ENCODE assay signal across 17 cellular contexts in the genomic region with DNA sequence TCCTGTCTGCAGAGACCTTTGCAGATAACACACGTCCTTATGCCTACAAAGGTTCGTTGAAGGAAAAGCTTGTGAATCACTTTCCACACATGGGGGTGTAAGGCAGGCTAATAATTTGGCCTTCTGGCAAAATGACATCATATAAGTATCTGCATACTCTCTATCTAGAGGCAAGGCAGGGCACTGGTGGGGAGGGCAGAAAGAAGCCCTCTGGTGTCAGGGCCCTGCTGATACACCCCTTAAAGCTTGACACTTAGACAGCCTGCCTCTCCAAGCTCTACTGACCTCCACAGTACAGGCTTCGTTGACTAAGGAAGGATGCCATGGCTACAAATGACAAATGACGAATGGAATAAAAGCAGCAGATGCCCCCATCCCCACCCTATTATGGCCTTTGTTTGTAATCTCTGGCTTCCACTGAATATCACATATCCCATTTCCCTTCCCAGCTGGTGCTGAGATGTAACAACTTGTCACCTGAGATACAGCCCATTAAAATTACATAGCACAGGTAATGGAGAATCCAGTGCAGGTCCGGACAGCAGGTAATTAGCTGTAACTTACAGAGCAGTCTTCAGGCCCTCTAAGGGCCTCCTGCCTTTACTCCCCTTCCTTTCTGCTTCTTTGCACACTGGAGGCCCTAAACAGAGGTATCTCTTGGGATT.
DNase-seq lines count a peak whose midpoint lies in the region; FAIRE-seq and TF ChIP-seq lines count a peak whose summit lies in the region.
"Had no signal": no experiment of that assay in that cellular context is flagged by ENCODE, and none has a peak within 500 bp of the region (broad histone marks: within the 10 kb centered on the region; RNA-seq: fewer than 3 reads in every experiment).

No MANE protein-coding gene starts in this region.

- H3K27me3 ChIP-seq in bronchial epithelial cell (ENCODE audit: control insufficient read depth, insufficient read depth, low read length), result no peaks in the 10 kb centered on the region
- no peaks in the 10 kb centered on the region for H3K27me3 ChIP-seq in Peyer's patch
- no peaks in the 10 kb centered on the region for H3K27me3 ChIP-seq in smooth muscle cell (ENCODE audit: low read depth)
- H3K27me3 ChIP-seq: heart left ventricle, suprapubic skin had no signal

- peak overlapping the region; percentile 57 for H3K27ac ChIP-seq in temporal lobe (ENCODE audit: low read depth, low read length)
- H3K27ac ChIP-seq in Peyer's patch, result no peak overlapping the region
- no peak overlapping the region for H3K27ac ChIP-seq in smooth muscle cell (ENCODE audit: low read depth)
- H3K27ac ChIP-seq: heart left ventricle, parathyroid adenoma, suprapubic skin had no signal

- H2AFZ ChIP-seq in smooth muscle cell (ENCODE audit: low read depth), result no peak overlapping the region
- H2AFZ ChIP-seq: parathyroid adenoma had no signal

- H3K36me3 ChIP-seq in bronchial epithelial cell (ENCODE audit: control insufficient read depth, insufficient read depth, low read length) (no peaks in the 10 kb centered on the region), Peyer's patch (no peaks in the 10 kb centered on the region), smooth muscle cell (ENCODE audit: low read depth) (no peaks in the 10 kb centered on the region)
- H3K36me3 ChIP-seq: heart left ventricle, suprapubic skin had no signal

- H3F3A ChIP-seq in smooth muscle cell (ENCODE audit: low read depth), result no peaks in the 10 kb centered on the region

- no peak for TF ChIP-seq CTCF in bronchial epithelial cell (IDR thresholded peaks at IDR 0.05; ENCODE audit: insufficient read depth, low read length, severe bottlenecking)
- no peak for TF ChIP-seq CTCF in Peyer's patch (IDR thresholded peaks at IDR 0.05)
- no peak for TF ChIP-seq CTCF in smooth muscle cell (IDR thresholded peaks at IDR 0.05; ENCODE audit: borderline replicate concordance, insufficient read depth, poor library complexity, severe bottlenecking)

- no peak overlapping the region for H3K4me3 ChIP-seq in bronchial epithelial cell (ENCODE audit: low read depth, low read length)
- no peak overlapping the region for H3K4me3 ChIP-seq in Peyer's patch
- no peak overlapping the region for H3K4me3 ChIP-seq in smooth muscle cell
- H3K4me3 ChIP-seq: HAP-1, heart left ventricle, lung, suprapubic skin had no signal

- no peaks in the 10 kb centered on the region for H4K20me1 ChIP-seq in smooth muscle cell (ENCODE audit: low read depth)

- H3K9me3 ChIP-seq in Peyer's patch, result no peaks in the 10 kb centered on the region
- H3K9me3 ChIP-seq in smooth muscle cell (replicated peaks; ENCODE audit: low read depth), result no peaks in the 10 kb centered on the region
- H3K9me3 ChIP-seq: HAP-1, heart left ventricle, suprapubic skin had no signal

- TF ChIP-seq POLR2A in Peyer's patch (IDR thresholded peaks at IDR 0.05), result no peak

- FAIRE-seq in bronchial epithelial cell (lab: Jason Lieb, UNC), result peak; percentile 62

- DNase-seq in NCI-H1417 (lab: John Stamatoyannopoulos, UW), result peak; percentile 14 to 62 (median 62)
- no peak for DNase-seq in NCI-H1417 treated with DMSO at 0.1 percent for 48 hours (lab: John Stamatoyannopoulos, UW)
- peak; percentile 9 to 48 for DNase-seq in NCI-H2081 (lab: John Stamatoyannopoulos, UW)
- DNase-seq in bronchial epithelial cell (ENCODE audit: low read depth), result no peak
- no peak for DNase-seq in Peyer's patch
- no peak for DNase-seq in smooth muscle cell (lab: John Stamatoyannopoulos, UW; ENCODE audit: unreplicated experiment)
- no peak for DNase-seq in SIG-M5 treated with dmso at 0.1 percent for 504 hours (lab: John Stamatoyannopoulos, UW; ENCODE audit: unreplicated experiment)
- DNase-seq: DND-41; effector CD8-positive, alpha-beta T cell; heart left ventricle; naive thymus-derived CD4-positive, alpha-beta T cell; NCI-H2029 had no signal

- no peak overlapping the region for H3K9ac ChIP-seq in smooth muscle cell (ENCODE audit: low read depth)
- H3K9ac ChIP-seq: parathyroid adenoma had no signal

- H3K4me1 ChIP-seq in Peyer's patch (peaks cover 0 to 26% (median 7%) of the 10 kb centered on the region in 4 donors), smooth muscle cell (ENCODE audit: low read depth) (peaks cover 15% of the 10 kb centered on the region)
- H3K4me1 ChIP-seq: parathyroid adenoma had no signal

- 71% methylated on average over 5 of the region's 5 CpGs for WGBS in smooth muscle cell (ENCODE audit: low lambda C conversion rate)

- H3K4me2 ChIP-seq in smooth muscle cell, result no peak overlapping the region

- no peaks in the 10 kb centered on the region for H3K79me2 ChIP-seq in smooth muscle cell (ENCODE audit: low read depth)
- H3K79me2 ChIP-seq: parathyroid adenoma had no signal

Comparison
In these comparisons a context has a peak if more than half of its experiments do, and no peak if none do; other contexts are left out.
1. DNase-seq: peak in NCI-H1417 (3 of 3) and NCI-H2081 (2 of 2); none in NCI-H1417 treated with DMSO at 0.1 percent for 48 hours (single experiment), bronchial epithelial cell (single experiment), Peyer's patch (0 of 3), smooth muscle cell (single experiment) and SIG-M5 treated with dmso at 0.1 percent for 504 hours (single experiment).